1 cellular context compared by ENCODE assay signal in genomic region chr16:29802416-29802935, GRCh38.
TF ChIP-seq lines count a peak whose summit lies in the region.

No MANE protein-coding gene starts in this region.

TF ChIP-seq in GM12878, 131 proteins besides CTCF, POLR2A, EP300 and RAD21:
- TF ChIP-seq IRF4 (IDR thresholded peaks at IDR 0.05; ENCODE audit: low read depth, low read length): no peak
- no peak for TF ChIP-seq ZBED1 (IDR thresholded peaks at IDR 0.05; ENCODE audit: borderline replicate concordance)
- no peak for TF ChIP-seq HCFC1 (IDR thresholded peaks at IDR 0.05; ENCODE audit: low read length)
- TF ChIP-seq ZNF24 (IDR thresholded peaks at IDR 0.05): no peak
- TF ChIP-seq SREBF2 (IDR thresholded peaks at IDR 0.05; ENCODE audit: low read length): no peak
- TF ChIP-seq BACH1 (IDR thresholded peaks at IDR 0.05; ENCODE audit: borderline replicate concordance): no peak
- TF ChIP-seq MXI1 (IDR thresholded peaks at IDR 0.05; ENCODE audit: low read depth, low read length): no peak
- no peak for TF ChIP-seq ZNF622 (IDR thresholded peaks at IDR 0.05)
- TF ChIP-seq, protein P1, sequence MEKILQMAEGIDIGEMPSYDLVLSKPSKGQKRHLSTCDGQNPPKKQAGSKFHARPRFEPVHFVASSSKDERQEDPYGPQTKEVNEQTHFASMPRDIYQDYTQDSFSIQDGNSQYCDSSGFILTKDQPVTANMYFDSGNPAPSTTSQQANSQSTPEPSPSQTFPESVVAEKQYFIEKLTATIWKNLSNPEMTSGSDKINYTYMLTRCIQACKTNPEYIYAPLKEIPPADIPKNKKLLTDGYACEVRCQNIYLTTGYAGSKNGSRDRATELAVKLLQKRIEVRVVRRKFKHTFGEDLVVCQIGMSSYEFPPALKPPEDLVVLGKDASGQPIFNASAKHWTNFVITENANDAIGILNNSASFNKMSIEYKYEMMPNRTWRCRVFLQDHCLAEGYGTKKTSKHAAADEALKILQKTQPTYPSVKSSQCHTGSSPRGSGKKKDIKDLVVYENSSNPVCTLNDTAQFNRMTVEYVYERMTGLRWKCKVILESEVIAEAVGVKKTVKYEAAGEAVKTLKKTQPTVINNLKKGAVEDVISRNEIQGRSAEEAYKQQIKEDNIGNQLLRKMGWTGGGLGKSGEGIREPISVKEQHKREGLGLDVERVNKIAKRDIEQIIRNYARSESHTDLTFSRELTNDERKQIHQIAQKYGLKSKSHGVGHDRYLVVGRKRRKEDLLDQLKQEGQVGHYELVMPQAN (conservative IDR thresholded peaks at IDR 0.05): no peak
- TF ChIP-seq FOS (IDR thresholded peaks at IDR 0.05; ENCODE audit: borderline replicate concordance, extremely low read depth, insufficient read length): no peak
- TF ChIP-seq YY1 (IDR thresholded peaks at IDR 0.05; ENCODE audit: low read depth, low read length): no peak
- no peak for TF ChIP-seq CREM (IDR thresholded peaks at IDR 0.05; ENCODE audit: low read depth)
- TF ChIP-seq HDGF (IDR thresholded peaks at IDR 0.05): no peak
- TF ChIP-seq CHD2 (IDR thresholded peaks at IDR 0.05; ENCODE audit: borderline replicate concordance, low read depth, low read length): no peak
- TF ChIP-seq NR2C2 (IDR thresholded peaks at IDR 0.05; ENCODE audit: borderline replicate concordance, control insufficient read depth, insufficient read length, low read depth): no peak
- TF ChIP-seq FOXK2 (IDR thresholded peaks at IDR 0.05): no peak
- no peak for TF ChIP-seq GATAD2B (conservative IDR thresholded peaks at IDR 0.05; ENCODE audit: low read depth)
